In genomic region chr2:54723300-54724149, GRCh38 we compare ENCODE assay signal across 8 cellular contexts. TPM values are rescaled to one million over a fixed set of nuclear protein-coding genes. Genes with fewer than 3 reads are reported as not detected.
DNase-seq lines count a peak whose midpoint lies in the region; ATAC-seq and TF ChIP-seq lines count a peak whose summit lies in the region.

Gene EML6 (plus strand): TSS chr2:54723662. CDS start chr2:54725062, 1,400 bp downstream.

- H3K9me2 ChIP-seq in Loucy (replicated peaks; ENCODE audit: low read depth, low read length), result no peaks in the 10 kb centered on the region

- peak within 1 kb of the TSS; percentile 70 for H3K9ac ChIP-seq in Loucy (ENCODE audit: low read depth, low read length, poor library complexity, severe bottlenecking)

- peak within 1 kb of the TSS; percentile 91 for H3K4me3 Mint-ChIP-seq in nephron progenitor cell
- peak within 1 kb of the TSS; percentile 93 to 97 for H3K4me3 Mint-ChIP-seq in stimulated activated naive CD8-positive, alpha-beta T cell treated with anti-CD3 and anti-CD28 coated beads, Interleukin-15, amount 100 ng/mL, for 72 hours

- H3F3A ChIP-seq in Loucy (ENCODE audit: low read depth), result no peaks in the 10 kb centered on the region

- H3K4me1 Mint-ChIP-seq in nephron progenitor cell, result peaks cover 17% of the 10 kb centered on the region
- peaks cover 19% of the 10 kb centered on the region for H3K4me1 Mint-ChIP-seq in stimulated activated naive CD8-positive, alpha-beta T cell treated with anti-CD3 and anti-CD28 coated beads, Interleukin-15, amount 100 ng/mL, for 72 hours

- no peak within 1 kb of the TSS for H3K27ac Mint-ChIP-seq in nephron progenitor cell
- peak within 1 kb of the TSS; percentile 83 to 85 for H3K27ac Mint-ChIP-seq in stimulated activated naive CD8-positive, alpha-beta T cell treated with anti-CD3 and anti-CD28 coated beads, Interleukin-15, amount 100 ng/mL, for 72 hours

- H3K27me3 ChIP-seq in H7 (ENCODE audit: control insufficient read depth, insufficient read depth, low read length) (peaks cover 35% of the 10 kb centered on the region), Loucy (ENCODE audit: insufficient read depth, low read length, poor library complexity, severe bottlenecking) (peaks cover 31% of the 10 kb centered on the region)

- peak within 1 kb of the TSS; percentile 100 for H3K4me2 ChIP-seq in Loucy (ENCODE audit: low read depth, low read length, poor library complexity, severe bottlenecking)

- no peaks in the 10 kb centered on the region for H3K79me2 ChIP-seq in Loucy (ENCODE audit: insufficient read depth, low read length)

- H3K36me3 Mint-ChIP-seq in nephron progenitor cell (ENCODE audit: low read depth), result no peaks in the 10 kb centered on the region

- H3K9me3 Mint-ChIP-seq in nephron progenitor cell, result peaks cover 7% of the 10 kb centered on the region
- no peaks in the 10 kb centered on the region for H3K9me3 Mint-ChIP-seq in stimulated activated naive CD8-positive, alpha-beta T cell treated with anti-CD3 and anti-CD28 coated beads, Interleukin-15, amount 100 ng/mL, for 72 hours

- DNase-seq in ELF-1 (ENCODE audit: low read depth, low spot score) (peak; percentile 99), H7 (peak; percentile 98), activated gamma-delta T cell (lab: John Stamatoyannopoulos, UW) (peak; percentile 97), fibroblast of the conjunctiva (ENCODE audit: low read depth) (peak; percentile 97), nephron progenitor cell (peak; percentile 98)
- peak; percentile 98 to 99 for DNase-seq in stimulated activated naive CD8-positive, alpha-beta T cell treated with anti-CD3 and anti-CD28 coated beads, Interleukin-15, amount 100 ng/mL, for 72 hours

- peaks cover 15% of the 10 kb centered on the region for H3K4me1 ChIP-seq in Loucy (ENCODE audit: insufficient read depth, low read length, poor library complexity, severe bottlenecking)

- H3K4me3 ChIP-seq in H7 (ENCODE audit: insufficient read depth, low read depth, low read length) (peak within 1 kb of the TSS; percentile 81), Loucy (ENCODE audit: low read length, poor library complexity, severe bottlenecking) (peak within 1 kb of the TSS; percentile 89)

- H3K9me3 ChIP-seq in Loucy (ENCODE audit: insufficient read depth, low read depth, low read length), result no peaks in the 10 kb centered on the region

- peak; percentile 98 for ATAC-seq in stimulated activated naive CD8-positive, alpha-beta T cell treated with anti-CD3 and anti-CD28 coated beads, Interleukin-15, amount 100 ng/mL, for 72 hours

- peaks cover 91% of the 10 kb centered on the region for H3K27me3 Mint-ChIP-seq in nephron progenitor cell (ENCODE audit: low read depth, poor library complexity)
- peaks cover 68% of the 10 kb centered on the region for H3K27me3 Mint-ChIP-seq in stimulated activated naive CD8-positive, alpha-beta T cell treated with anti-CD3 and anti-CD28 coated beads, Interleukin-15, amount 100 ng/mL, for 72 hours

- H4K20me1 ChIP-seq in Loucy (ENCODE audit: insufficient read depth, low read length, poor library complexity, severe bottlenecking), result no peaks in the 10 kb centered on the region

- no peaks in the 10 kb centered on the region for H3K36me3 ChIP-seq in H7 (replicated peaks; ENCODE audit: control insufficient read depth, insufficient read depth, low read length)
- H3K36me3 ChIP-seq in Loucy (ENCODE audit: insufficient read depth, low read length), result no peaks in the 10 kb centered on the region

- peak; percentile 93 for TF ChIP-seq POLR2A in Raji (IDR thresholded peaks at IDR 0.05; ENCODE audit: insufficient read depth, low read depth, low read length)

- peak within 1 kb of the TSS; percentile 95 for H2AFZ ChIP-seq in Loucy (ENCODE audit: low read length)

- peak; percentile 28 for TF ChIP-seq CTCF in Loucy (conservative IDR thresholded peaks at IDR 0.05; ENCODE audit: low read length)
- TF ChIP-seq CTCF in nephron progenitor cell (IDR thresholded peaks at IDR 0.05), result no peak

RNA-seq across cellular contexts. Expression of gene EML6, which starts in this region (rescaled TPM):
- total RNA-seq in H7 (2014; rRNA removed; shearing (Covaris generic)), result 0.52 and 1.0 TPM in 2 replicates

Comparison
In these comparisons a context has a peak if more than half of its experiments do, and no peak if none do; other contexts are left out.
1. Peak in every context shown above with its lines: DNase-seq, ATAC-seq and H3K4me3 ChIP-seq.